8 cellular contexts compared by ENCODE assay signal in genomic region chr12:55829967-55830600, GRCh38. TPM values are rescaled to one million over a fixed set of nuclear protein-coding genes. Genes with fewer than 3 reads are reported as not detected.
DNase-seq lines count a peak whose midpoint lies in the region; ATAC-seq and TF ChIP-seq lines count a peak whose summit lies in the region.

No MANE protein-coding gene starts in this region.

- H3K36me3 Mint-ChIP-seq in GM23338 (ENCODE audit: low read depth): peaks cover 12% of the 10 kb centered on the region
- H3K36me3 Mint-ChIP-seq in activated T-helper 2 cell treated with anti-CD3 and anti-CD28 coated beads, Interferon-gamma antibody, Interleukin-2, Interleukin-4, amounts not matched to agents 10 μg/mL and 5 μg/mL and 100 μg/mL, durations not matched to agents 14 hours and 24 hours and 36 hours (ENCODE audit: low read depth): peaks cover 22% of the 10 kb centered on the region

- H2AFZ ChIP-seq in GM23338 (peak overlapping the region; percentile 97), neuron (ENCODE audit: low read depth, low read length) (peak overlapping the region; percentile 40)

- peak; percentile 14 for ATAC-seq in GM23338

- H3F3A ChIP-seq in GM23338 (replicated peaks; ENCODE audit: low read depth): peaks cover 32% of the 10 kb centered on the region

- H3K4me2 ChIP-seq in GM23338: peak overlapping the region; percentile 98

- no peaks in the 10 kb centered on the region for H4K20me1 ChIP-seq in GM23338 (replicated peaks; ENCODE audit: insufficient read depth)

- peaks cover 12% of the 10 kb centered on the region for H3K27me3 Mint-ChIP-seq in GM23338 (ENCODE audit: insufficient read depth, low read depth, poor library complexity)
- no peaks in the 10 kb centered on the region for H3K27me3 Mint-ChIP-seq in activated T-helper 2 cell treated with anti-CD3 and anti-CD28 coated beads, Interferon-gamma antibody, Interleukin-2, Interleukin-4, amounts not matched to agents 10 μg/mL and 5 μg/mL and 100 μg/mL, durations not matched to agents 14 hours and 24 hours and 36 hours (ENCODE audit: low read depth)

- H3K4me3 Mint-ChIP-seq in GM23338: peak overlapping the region; percentile 94
- H3K4me3 Mint-ChIP-seq in activated T-helper 2 cell treated with anti-CD3 and anti-CD28 coated beads, Interferon-gamma antibody, Interleukin-2, Interleukin-4, amounts not matched to agents 10 μg/mL and 5 μg/mL and 100 μg/mL, durations not matched to agents 14 hours and 24 hours and 36 hours (ENCODE audit: low read depth): peak overlapping the region; percentile 97

- H3K4me3 ChIP-seq in GM23338: peak overlapping the region; percentile 100
- H3K4me3 ChIP-seq in foreskin fibroblast (ENCODE audit: low read depth in 1 of 2, low read length in 2 of 2): peak overlapping the region; percentile 96 to 98
- peak overlapping the region; percentile 76 for H3K4me3 ChIP-seq in neuron (ENCODE audit: low read length)

- H3K79me2 ChIP-seq in GM23338 (replicated peaks; ENCODE audit: insufficient read depth): peaks cover 35% of the 10 kb centered on the region

- no peaks in the 10 kb centered on the region for H3K9me3 Mint-ChIP-seq in GM23338
- no peaks in the 10 kb centered on the region for H3K9me3 Mint-ChIP-seq in activated T-helper 2 cell treated with anti-CD3 and anti-CD28 coated beads, Interferon-gamma antibody, Interleukin-2, Interleukin-4, amounts not matched to agents 10 μg/mL and 5 μg/mL and 100 μg/mL, durations not matched to agents 14 hours and 24 hours and 36 hours

- H3K4me1 ChIP-seq in GM23338 (ENCODE audit: insufficient read depth): peaks cover 26% of the 10 kb centered on the region
- H3K4me1 ChIP-seq in neuron (ENCODE audit: insufficient read depth, low read length): peaks cover 29% of the 10 kb centered on the region

- intact Hi-C loops in activated T-helper 2 cell treated with anti-CD3 and anti-CD28 coated beads, Interferon-gamma antibody, Interleukin-2, Interleukin-4, amounts not matched to agents 10 μg/mL and 5 μg/mL and 100 μg/mL, durations not matched to agents 14 hours and 24 hours and 36 hours (cut with micrococcal nuclease): loop anchor here (1.0 to 2.0 kb wide), 4 partner anchors 13 to 274 kb away; partner anchors contain the start of genes PA2G4, PYM1 and SARNP

- H3K9me2 ChIP-seq in GM23338 (ENCODE audit: insufficient read depth): no peaks in the 10 kb centered on the region

- no peaks in the 10 kb centered on the region for H3K9me3 ChIP-seq in neuron (ENCODE audit: low read length)

- DNase-seq in DMS153 treated with DMSO at 0.1 percent for 48 hours (lab: John Stamatoyannopoulos, UW; ENCODE audit: unreplicated experiment) (peak; percentile 2), DMS153 (lab: John Stamatoyannopoulos, UW) (no peak), GM23338 (ENCODE audit: low spot score) (peak; percentile 77), NCI-H146 treated with DMSO at 0.1 percent for 48 hours (lab: John Stamatoyannopoulos, UW; ENCODE audit: unreplicated experiment) (peak; percentile 41), foreskin fibroblast (no peak), NCI-H2107 (lab: John Stamatoyannopoulos, UW) (no peak)
- DNase-seq in activated T-helper 2 cell treated with anti-CD3 and anti-CD28 coated beads, Interferon-gamma antibody, Interleukin-2, Interleukin-4, amounts not matched to agents 10 μg/mL and 5 μg/mL and 100 μg/mL, durations not matched to agents 14 hours and 24 hours and 36 hours (ENCODE audit: low spot score): peak; percentile 16

- H3K4me1 Mint-ChIP-seq in GM23338: peaks cover 38% of the 10 kb centered on the region
- peaks cover 36% of the 10 kb centered on the region for H3K4me1 Mint-ChIP-seq in activated T-helper 2 cell treated with anti-CD3 and anti-CD28 coated beads, Interferon-gamma antibody, Interleukin-2, Interleukin-4, amounts not matched to agents 10 μg/mL and 5 μg/mL and 100 μg/mL, durations not matched to agents 14 hours and 24 hours and 36 hours (ENCODE audit: low read depth)

- peak overlapping the region; percentile 99 for H3K27ac Mint-ChIP-seq in GM23338
- H3K27ac Mint-ChIP-seq in activated T-helper 2 cell treated with anti-CD3 and anti-CD28 coated beads, Interferon-gamma antibody, Interleukin-2, Interleukin-4, amounts not matched to agents 10 μg/mL and 5 μg/mL and 100 μg/mL, durations not matched to agents 14 hours and 24 hours and 36 hours: peak overlapping the region; percentile 89

- H3K27ac ChIP-seq in GM23338 (ENCODE audit: low read depth): peak overlapping the region; percentile 99

- no peaks in the 10 kb centered on the region for H3K36me3 ChIP-seq in GM23338 (ENCODE audit: insufficient read depth)
- peaks cover 15% of the 10 kb centered on the region for H3K36me3 ChIP-seq in neuron (ENCODE audit: insufficient read depth, low read length)

- TF ChIP-seq CTCF in GM23338 (conservative IDR thresholded peaks at IDR 0.05; ENCODE audit: low read depth in 2 of 2) (peak in 1 of 2 experiments; percentile 18; a peak in 2 of 4 replicates), foreskin fibroblast (IDR thresholded peaks at IDR 0.05; ENCODE audit: low read depth, low read length) (no peak)

- H3K27me3 ChIP-seq in GM23338 (ENCODE audit: insufficient read depth): no peaks in the 10 kb centered on the region
- H3K27me3 ChIP-seq in neuron (ENCODE audit: insufficient read depth, low read length): no peaks in the 10 kb centered on the region

TF ChIP-seq in GM23338, 12 proteins besides CTCF, POLR2A, EP300 and RAD21:
- TF ChIP-seq EZH2phosphoT487 (IDR thresholded peaks at IDR 0.05; ENCODE audit: unreplicated experiment) (no peak), JUNB (IDR thresholded peaks at IDR 0.05; ENCODE audit: unreplicated experiment) (no peak), ETS1 (IDR thresholded peaks at IDR 0.05) (0 out of 2 replicates have a peak, but pooled peaks have one; percentile 20)

RNA-seq across cellular contexts. Expression of gene DNAJC14, which starts 0.7 kb away (rescaled TPM):
- 28.9 and 35.1 TPM in 2 replicates for total RNA-seq in GM23338 (2014; rRNA removed; shearing (Covaris generic))
- polyA plus RNA-seq in GM23338 (2016; fragmentation: Nextera tagmentation; extraction: Ambion mirVana): 8.9 and 9.7 TPM in 2 replicates
- 34.8 and 35.2 TPM in 2 replicates for total RNA-seq in activated T-helper 2 cell treated with anti-CD3 and anti-CD28 coated beads, Interferon-gamma antibody, Interleukin-2, Interleukin-4, amounts not matched to agents 10 μg/mL and 5 μg/mL and 100 μg/mL, durations not matched to agents 14 hours and 24 hours and 36 hours

RNA-seq across cellular contexts. Expression of gene ORMDL2, which starts 12.2 kb away (rescaled TPM):
- 12.4 and 18.0 TPM in 2 replicates for total RNA-seq in GM23338 (2014; rRNA removed; shearing (Covaris generic))
- 55.1 and 58.7 TPM in 2 replicates for polyA plus RNA-seq in GM23338 (2016; fragmentation: Nextera tagmentation; extraction: Ambion mirVana)
- 58.6 and 59.2 TPM in 2 replicates for total RNA-seq in activated T-helper 2 cell treated with anti-CD3 and anti-CD28 coated beads, Interferon-gamma antibody, Interleukin-2, Interleukin-4, amounts not matched to agents 10 μg/mL and 5 μg/mL and 100 μg/mL, durations not matched to agents 14 hours and 24 hours and 36 hours

RNA-seq across cellular contexts. Expression of gene SARNP, which starts 12.6 kb away (rescaled TPM):
- 96.0 and 115 TPM in 2 replicates for total RNA-seq in GM23338 (2014; rRNA removed; shearing (Covaris generic))
- 291 and 313 TPM in 2 replicates for polyA plus RNA-seq in GM23338 (2016; fragmentation: Nextera tagmentation; extraction: Ambion mirVana)
- 78.3 and 82.2 TPM in 2 replicates for total RNA-seq in activated T-helper 2 cell treated with anti-CD3 and anti-CD28 coated beads, Interferon-gamma antibody, Interleukin-2, Interleukin-4, amounts not matched to agents 10 μg/mL and 5 μg/mL and 100 μg/mL, durations not matched to agents 14 hours and 24 hours and 36 hours

RNA-seq across cellular contexts. Expression of gene MMP19, which starts 12.7 kb away (rescaled TPM):
- total RNA-seq in GM23338 (2014; rRNA removed; shearing (Covaris generic)): 0.08 and 1.4 TPM in 2 replicates
- polyA plus RNA-seq in GM23338 (2016; fragmentation: Nextera tagmentation; extraction: Ambion mirVana): 0.17 and 1.5 TPM in 2 replicates
- not detected in 2 replicates for total RNA-seq in activated T-helper 2 cell treated with anti-CD3 and anti-CD28 coated beads, Interferon-gamma antibody, Interleukin-2, Interleukin-4, amounts not matched to agents 10 μg/mL and 5 μg/mL and 100 μg/mL, durations not matched to agents 14 hours and 24 hours and 36 hours

Comparison
In these comparisons a context has a peak if more than half of its experiments do, and no peak if none do; other contexts are left out.
1. DNase-seq: peak in DMS153 treated with DMSO at 0.1 percent for 48 hours (single experiment), GM23338 (single experiment), NCI-H146 treated with DMSO at 0.1 percent for 48 hours (single experiment) and activated T-helper 2 cell treated with anti-CD3 and anti-CD28 coated beads, Interferon-gamma antibody, Interleukin-2, Interleukin-4, amounts not matched to agents 10 μg/mL and 5 μg/mL and 100 μg/mL, durations not matched to agents 14 hours and 24 hours and 36 hours (single experiment); none in DMS153 (single experiment), foreskin fibroblast (0 of 2) and NCI-H2107 (single experiment).
2. Peak in every context shown above with its lines, with median percentiles within 50 percentile points of each other: H3K4me3 ChIP-seq.